ENCODE assay signal across 8 cellular contexts in the genomic region with DNA sequence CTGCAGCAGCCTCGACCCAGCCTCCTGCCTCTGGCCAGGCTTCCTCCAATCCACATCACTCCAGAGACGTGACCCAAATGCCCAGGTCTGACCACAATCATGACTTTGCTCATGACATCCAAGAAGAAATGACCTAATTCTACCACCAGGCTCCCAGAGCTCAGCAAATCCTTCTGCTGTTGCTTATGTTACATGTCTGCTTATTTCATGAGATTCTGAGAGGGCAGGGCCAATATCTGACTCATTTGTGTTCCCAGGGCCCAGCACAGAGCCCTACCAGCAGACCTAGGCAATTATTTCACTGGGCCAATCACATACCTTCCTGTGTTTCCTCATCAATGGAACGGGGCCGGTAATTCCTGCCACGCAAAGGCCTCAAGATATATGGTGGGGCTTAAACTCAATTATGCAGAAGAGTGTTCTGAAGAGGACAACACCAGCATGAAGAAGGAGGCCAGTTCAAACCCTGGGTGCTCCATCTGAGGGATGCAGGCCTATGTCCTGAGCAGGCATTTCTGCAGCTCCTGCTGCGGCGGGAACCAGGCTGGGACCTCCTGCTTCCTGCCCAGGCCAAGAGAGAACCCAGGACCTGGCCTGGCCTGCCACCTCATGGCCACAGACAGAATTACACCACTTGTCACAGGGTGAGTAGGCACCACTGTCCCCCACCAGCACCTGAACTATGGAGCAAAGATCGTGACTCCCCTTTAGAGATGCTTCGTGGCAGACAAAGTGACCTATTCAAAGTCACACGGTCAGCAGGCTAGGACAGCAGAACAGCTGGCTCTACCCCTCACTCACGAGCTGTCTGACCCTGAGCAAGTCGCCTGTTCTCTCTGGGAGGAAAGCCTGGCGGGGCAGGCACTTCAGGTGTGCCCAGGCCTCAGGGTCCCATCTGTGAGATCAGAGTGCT. TPM values are rescaled to one million over a fixed set of nuclear protein-coding genes. Genes with fewer than 3 reads are reported as not detected.
DNase-seq lines count a peak whose midpoint lies in the region; ATAC-seq, FAIRE-seq and TF ChIP-seq lines count a peak whose summit lies in the region.

No MANE protein-coding gene starts in this region.

- in situ Hi-C loops in gastrocnemius medialis (cut with MboI; ENCODE audit: low sequenced_read_pairs in 4 of 4), result loop anchor here (5.0 to 10.0 kb wide), 5 partner anchors 109 to 246 kb away; a partner anchor contains a TSS

- H3K36me3 Mint-ChIP-seq in CD4-positive, alpha-beta memory T cell, result peaks cover 0 to 7% of the 10 kb centered on the region in 2 donors
- H3K36me3 Mint-ChIP-seq in astrocyte (ENCODE audit: low read depth, unreplicated experiment), result no peaks in the 10 kb centered on the region

- peaks cover 36 to 61% (median 44%) of the 10 kb centered on the region in 4 donors for H3K4me1 Mint-ChIP-seq in CD4-positive, alpha-beta memory T cell
- peaks cover 8% of the 10 kb centered on the region for H3K4me1 Mint-ChIP-seq in astrocyte (ENCODE audit: low read depth, unreplicated experiment)

- H3K4me2 ChIP-seq in astrocyte (ENCODE audit: low read length), result peak overlapping the region; percentile 12
- H3K4me2 ChIP-seq in hepatocyte, result no peak overlapping the region

- peak overlapping the region; percentile 66 to 98 (median 92) for H3K4me3 Mint-ChIP-seq in CD4-positive, alpha-beta memory T cell
- no peak overlapping the region for H3K4me3 Mint-ChIP-seq in astrocyte (ENCODE audit: unreplicated experiment)

- no peaks in the 10 kb centered on the region for H3K27me3 ChIP-seq in CD4-positive, alpha-beta memory T cell (ENCODE audit: insufficient read depth, low read length)
- H3K27me3 ChIP-seq in astrocyte (ENCODE audit: insufficient read depth, low read length) (no peaks in the 10 kb centered on the region), hepatocyte (no peaks in the 10 kb centered on the region), gastrocnemius medialis (no peaks in the 10 kb centered on the region)

- H3K9me3 Mint-ChIP-seq in CD4-positive, alpha-beta memory T cell, result peaks cover 0 to 9% (median 0%) of the 10 kb centered on the region in 8 donors
- no peaks in the 10 kb centered on the region for H3K9me3 Mint-ChIP-seq in astrocyte (ENCODE audit: unreplicated experiment)

- H2AFZ ChIP-seq in astrocyte (ENCODE audit: low read depth, low read length) (no peak overlapping the region), hepatocyte (no peak overlapping the region)

- ATAC-seq in GM21529 (IDR thresholded peaks at IDR 0.05; ENCODE audit: unreplicated experiment) (peak; percentile 27), gastrocnemius medialis (peak; percentile 63 to 79), GM19467 (IDR thresholded peaks at IDR 0.05; ENCODE audit: unreplicated experiment) (no peak)

- intact Hi-C loops in CD4-positive, alpha-beta memory T cell (cut with micrococcal nuclease), result loop anchor here (1.0 to 5.0 kb wide), 12 partner anchors 15 to 474 kb away; a partner anchor contains a TSS
- intact Hi-C loops in gastrocnemius medialis (cut with DNase I; ENCODE audit: low total_unique reads), result loop anchor here (1.0 kb wide), 3 partner anchors 119 to 244 kb away; no protein-coding TSS in a partner anchor

- CTCF ChIA-PET in CD4-positive, alpha-beta memory T cell (lab: Charles Lee; ENCODE audit: partially characterized antibody), result interaction anchor here (0.5 to 8.0 kb wide), 46 partner anchors 9 to 504 kb away, joined by 3 to 143 read pairs (median 4); a partner anchor contains a TSS

- H3K36me3 ChIP-seq in CD4-positive, alpha-beta memory T cell (ENCODE audit: insufficient read depth, low read length), result no peaks in the 10 kb centered on the region
- peaks cover 4% of the 10 kb centered on the region for H3K36me3 ChIP-seq in astrocyte (ENCODE audit: insufficient read depth, low read length)
- H3K36me3 ChIP-seq in hepatocyte (replicated peaks; ENCODE audit: insufficient read depth, low read depth), result no peaks in the 10 kb centered on the region
- H3K36me3 ChIP-seq in gastrocnemius medialis, result no peaks in the 10 kb centered on the region

- no peaks in the 10 kb centered on the region for H3K9me2 ChIP-seq in hepatocyte (replicated peaks; ENCODE audit: insufficient read depth)

- no peaks in the 10 kb centered on the region for H3K27me3 Mint-ChIP-seq in CD4-positive, alpha-beta memory T cell
- H3K27me3 Mint-ChIP-seq in astrocyte (ENCODE audit: low read depth, unreplicated experiment), result no peaks in the 10 kb centered on the region

- peak; percentile 93 for FAIRE-seq in astrocyte (lab: Jason Lieb, UNC)

- H3K4me1 ChIP-seq in CD4-positive, alpha-beta memory T cell (ENCODE audit: insufficient read depth, low read length), result peaks cover 41% of the 10 kb centered on the region
- H3K4me1 ChIP-seq in astrocyte (ENCODE audit: insufficient read depth, low read length) (peaks cover 21% of the 10 kb centered on the region), hepatocyte (ENCODE audit: insufficient read depth) (peaks cover 6% of the 10 kb centered on the region), gastrocnemius medialis (peaks cover 3 to 33% of the 10 kb centered on the region in 2 donors)

- TF ChIP-seq CTCF in astrocyte (IDR thresholded peaks at IDR 0.05; ENCODE audit: insufficient read depth, low read depth, low read length), result peak; percentile 79
- peak; percentile 80 for TF ChIP-seq CTCF in hepatocyte (IDR thresholded peaks at IDR 0.05; ENCODE audit: poor library complexity)
- peak; percentile 94 to 98 (median 97) for TF ChIP-seq CTCF in gastrocnemius medialis (IDR thresholded peaks at IDR 0.05 in 4 of 5, conservative IDR thresholded peaks at IDR 0.05 in 1 of 5)

- peak overlapping the region; percentile 98 to 100 (median 100) for H3K27ac Mint-ChIP-seq in CD4-positive, alpha-beta memory T cell
- peak overlapping the region; percentile 90 for H3K27ac Mint-ChIP-seq in astrocyte (ENCODE audit: unreplicated experiment)

- DNase-seq in CD4-positive, alpha-beta memory T cell, result peak; percentile 86 to 90 (median 89)
- peak; percentile 67 for DNase-seq in MV-4-11 (lab: John Stamatoyannopoulos, UW)
- peak; percentile 65 for DNase-seq in T-helper 22 cell (ENCODE audit: low read depth)
- peak; percentile 64 for DNase-seq in astrocyte (ENCODE audit: low read depth)
- DNase-seq in hepatocyte (ENCODE audit: low spot score), result peak; percentile 90
- peak; percentile 61 to 81 for DNase-seq in gastrocnemius medialis

- POLR2A ChIA-PET in CD4-positive, alpha-beta memory T cell (lab: Charles Lee; ENCODE audit: partially characterized antibody), result interaction anchor here (0.7 to 6.4 kb wide), 50 partner anchors 9 to 989 kb away, joined by 3 to 223 read pairs (median 5); a partner anchor contains a TSS

- peak overlapping the region; percentile 95 for H3K27ac ChIP-seq in CD4-positive, alpha-beta memory T cell (ENCODE audit: low read depth, low read length)
- H3K27ac ChIP-seq in astrocyte (ENCODE audit: low read depth, low read length) (peak overlapping the region; percentile 27), hepatocyte (peak overlapping the region; percentile 75), gastrocnemius medialis (peak overlapping the region in 3 of 4 donors; percentile 29 to 57 (median 39))

- peaks cover 9% of the 10 kb centered on the region for H4K20me1 ChIP-seq in astrocyte (ENCODE audit: insufficient read depth, low read length)
- no peaks in the 10 kb centered on the region for H4K20me1 ChIP-seq in hepatocyte (ENCODE audit: insufficient read depth, poor library complexity, severe bottlenecking)

- H3K79me2 ChIP-seq in astrocyte (ENCODE audit: insufficient read depth, low read length) (peaks cover 7% of the 10 kb centered on the region), hepatocyte (peaks cover 7% of the 10 kb centered on the region)

- TF ChIP-seq POLR2A in gastrocnemius medialis (IDR thresholded peaks at IDR 0.05), result no peak

- H3K9me3 ChIP-seq in CD4-positive, alpha-beta memory T cell (ENCODE audit: control insufficient read depth in 1 of 2, low read length in 2 of 2), result no peaks in the 10 kb centered on the region
- H3K9me3 ChIP-seq in astrocyte (ENCODE audit: insufficient read depth, low read depth, low read length), result no peaks in the 10 kb centered on the region
- no peaks in the 10 kb centered on the region for H3K9me3 ChIP-seq in hepatocyte (ENCODE audit: low read depth)
- H3K9me3 ChIP-seq in gastrocnemius medialis, result no peaks in the 10 kb centered on the region

- peak overlapping the region; percentile 37 for H3K9ac ChIP-seq in astrocyte (ENCODE audit: low read length)

- 69% methylated on average over 13 of the region's 13 CpGs for WGBS in hepatocyte (ENCODE audit: low lambda C conversion rate, missing lambda C conversion rate)

- H3K4me3 ChIP-seq in CD4-positive, alpha-beta memory T cell (ENCODE audit: low read length in 2 of 2), result peak overlapping the region in 1 of 2 donors; percentile 41
- H3K4me3 ChIP-seq in astrocyte (ENCODE audit: insufficient read depth, low read depth, low read length) (no peak overlapping the region), hepatocyte (no peak overlapping the region), gastrocnemius medialis (no peak overlapping the region)

RNA-seq across cellular contexts. Expression of a gene that starts 5.8 kb away (rescaled TPM):
- 10 to 100 TPM in 1 of 2 experiments, 1 to 10 TPM in 1; 7.6 to 12.0 TPM for total RNA-seq in CD4-positive, alpha-beta memory T cell
- polyA plus RNA-seq in CD4-positive, alpha-beta memory T cell, result 10 to 100 TPM; 14.1 to 19.2 TPM
- total RNA-seq in astrocyte (0.84 and 2.0 TPM in 2 replicates), hepatocyte (6.7 and 8.1 TPM in 2 replicates), gastrocnemius medialis (1 to 10 TPM in 2 of 4 donors, not detected in 2; 1.5 to 5.1 TPM)
- polyA plus RNA-seq in hepatocyte, result 13.4 and 14.9 TPM in 2 replicates

RNA-seq across cellular contexts. Expression of a gene that starts 14.5 kb away (rescaled TPM):
- 10 to 100 TPM; 14.3 to 14.8 TPM for total RNA-seq in CD4-positive, alpha-beta memory T cell
- 1 to 10 TPM in 1 of 2 donors, under 1 TPM in 1; 0.37 to 1.4 TPM for polyA plus RNA-seq in CD4-positive, alpha-beta memory T cell
- total RNA-seq in astrocyte (0.12 TPM in 1 of 2 replicates, not detected in the other), hepatocyte (0.07 and 0.12 TPM in 2 replicates), gastrocnemius medialis (not detected)
- 0.18 and 0.52 TPM in 2 replicates for polyA plus RNA-seq in hepatocyte

RNA-seq across cellular contexts. Expression of a gene that starts 26.2 kb away (rescaled TPM):
- total RNA-seq in CD4-positive, alpha-beta memory T cell, result not detected
- not detected for polyA plus RNA-seq in CD4-positive, alpha-beta memory T cell
- total RNA-seq in astrocyte (not detected in 2 replicates), hepatocyte (not detected in 2 replicates), gastrocnemius medialis (not detected)
- polyA plus RNA-seq in hepatocyte, result 0.33 TPM in 1 of 2 replicates, not detected in the other

RNA-seq across cellular contexts. Expression of a gene that starts 28.1 kb away (rescaled TPM):
- total RNA-seq in CD4-positive, alpha-beta memory T cell, result under 1 TPM; 0.36 to 0.81 TPM
- not detected for polyA plus RNA-seq in CD4-positive, alpha-beta memory T cell
- total RNA-seq in astrocyte, result 0.43 and 0.52 TPM in 2 replicates
- 1.5 and 2.2 TPM in 2 replicates for total RNA-seq in hepatocyte
- polyA plus RNA-seq in hepatocyte, result 1.5 and 1.6 TPM in 2 replicates
- under 1 TPM in 1 of 4 donors, not detected in 3; 0.18 TPM for total RNA-seq in gastrocnemius medialis

Comparison
In these comparisons a context has a peak if more than half of its experiments do, and no peak if none do; other contexts are left out.
1. H3K27ac ChIP-seq: peak in every context shown above with its lines; median percentile 95 in CD4-positive, alpha-beta memory T cell; 75 in hepatocyte; 39 in gastrocnemius medialis; 27 in astrocyte.
2. RNA of a gene that starts 14.5 kb away (total RNA-seq): 14.3 to 14.8 TPM in CD4-positive, alpha-beta memory T cell; 0.07 to 0.12 TPM in hepatocyte, 0.12 TPM in astrocyte and not detected in gastrocnemius medialis; every median in the first group is over 10 times any median in the second.
3. Peak in every context shown above with its lines, with median percentiles within 50 percentile points of each other: DNase-seq and CTCF ChIP-seq.